ENCODE assay signal across 23 cellular contexts in the genomic region with DNA sequence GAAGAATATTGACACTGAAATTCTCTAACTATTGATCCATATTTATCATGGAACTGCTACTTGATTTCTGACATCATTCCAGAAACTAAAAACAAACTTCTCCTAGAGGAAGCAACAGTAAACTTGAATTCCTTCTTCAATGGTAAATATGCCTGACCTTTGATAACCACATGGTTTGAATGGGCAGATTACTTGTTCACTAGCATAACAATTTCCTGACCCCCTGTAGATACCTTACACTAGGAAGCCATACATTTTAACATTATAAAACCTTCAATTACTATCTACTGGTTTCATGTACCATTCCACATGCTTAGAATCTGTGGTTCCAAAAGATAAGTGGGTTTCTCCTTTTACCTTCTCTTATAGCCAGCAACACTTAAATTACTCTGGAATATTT. TPM values are rescaled to one million over a fixed set of nuclear protein-coding genes. Genes with fewer than 3 reads are reported as not detected.
A peak's percentile ranks its signal among the peaks of the same experiment; 100 is the strongest.
DNase-seq lines count a peak whose midpoint lies in the region; ATAC-seq and TF ChIP-seq lines count a peak whose summit lies in the region.
"Had no signal": no experiment of that assay in that cellular context is flagged by ENCODE, and none has a peak within 500 bp of the region (broad histone marks: within the 10 kb centered on the region; RNA-seq: fewer than 3 reads in every experiment).

No MANE protein-coding gene starts in this region.

- no peak overlapping the region for H3K4me3 ChIP-seq in HUES48 (ENCODE audit: low read depth, low read length)
- H3K4me3 ChIP-seq in iPS-18a (ENCODE audit: low read length): peak overlapping the region; percentile 6
- H3K4me3 ChIP-seq in left lung: no peak overlapping the region
- H3K4me3 ChIP-seq: GM12878, HAP-1 had no signal

- no peaks in the 10 kb centered on the region for H3K27me3 Mint-ChIP-seq in WTC11 (ENCODE audit: low read depth)
- no peaks in the 10 kb centered on the region for H3K27me3 Mint-ChIP-seq in activated naive CD8-positive, alpha-beta T cell treated with anti-CD3 and anti-CD28 coated beads, Interleukin-2, amount 50 U/mL, for 24 hours
- H3K27me3 Mint-ChIP-seq: CD4-positive, CD25-positive, alpha-beta regulatory T cell; CD8-positive, alpha-beta memory T cell; IgD-negative memory B cell had no signal

- no peak overlapping the region for H3K9ac ChIP-seq in HUES48 (ENCODE audit: low read depth, low read length)
- no peak overlapping the region for H3K9ac ChIP-seq in iPS-18a (ENCODE audit: low read length)

- H3K27ac Mint-ChIP-seq in WTC11: no peak overlapping the region
- no peak overlapping the region for H3K27ac Mint-ChIP-seq in activated naive CD8-positive, alpha-beta T cell treated with anti-CD3 and anti-CD28 coated beads, Interleukin-2, amount 50 U/mL, for 24 hours
- H3K27ac Mint-ChIP-seq: CD4-positive, CD25-positive, alpha-beta regulatory T cell; CD8-positive, alpha-beta memory T cell had no signal

- intact Hi-C loops in left lung (cut with DNase I): no loop called here

- peaks cover 32% of the 10 kb centered on the region for H3K9me3 Mint-ChIP-seq in WTC11
- peaks cover 11% of the 10 kb centered on the region for H3K9me3 Mint-ChIP-seq in activated naive CD8-positive, alpha-beta T cell treated with anti-CD3 and anti-CD28 coated beads, Interleukin-2, amount 50 U/mL, for 24 hours

- POLR2A ChIA-PET in WTC11 (lab: Charles Lee): no interaction called here

- H3K4me1 Mint-ChIP-seq in WTC11: peaks cover 27% of the 10 kb centered on the region
- H3K4me1 Mint-ChIP-seq in activated naive CD8-positive, alpha-beta T cell treated with anti-CD3 and anti-CD28 coated beads, Interleukin-2, amount 50 U/mL, for 24 hours: no peaks in the 10 kb centered on the region
- H3K4me1 Mint-ChIP-seq: CD4-positive, CD25-positive, alpha-beta regulatory T cell; CD8-positive, alpha-beta memory T cell had no signal

- no peak for TF ChIP-seq CTCF in WTC11 (IDR thresholded peaks at IDR 0.05)
- no peak for TF ChIP-seq CTCF in left lung (IDR thresholded peaks at IDR 0.05)

- CTCF ChIA-PET in WTC11 (lab: Charles Lee): no interaction called here

- peak; percentile 62 for ATAC-seq in WTC11
- no peak for ATAC-seq in left lung
- ATAC-seq in HG03175 (IDR thresholded peaks at IDR 0.05; ENCODE audit: unreplicated experiment): no peak
- ATAC-seq in activated naive CD8-positive, alpha-beta T cell treated with anti-CD3 and anti-CD28 coated beads, Interleukin-2, amount 50 U/mL, for 24 hours: no peak
- ATAC-seq: HepG2 had no signal

- peaks cover 31% of the 10 kb centered on the region for H3K36me3 Mint-ChIP-seq in WTC11
- H3K36me3 Mint-ChIP-seq in activated naive CD8-positive, alpha-beta T cell treated with anti-CD3 and anti-CD28 coated beads, Interleukin-2, amount 50 U/mL, for 24 hours (ENCODE audit: low read depth): no peaks in the 10 kb centered on the region
- H3K36me3 Mint-ChIP-seq: CD4-positive, CD25-positive, alpha-beta regulatory T cell; CD8-positive, alpha-beta memory T cell; IgD-negative memory B cell had no signal

- H3K4me3 Mint-ChIP-seq in WTC11: no peak overlapping the region
- no peak overlapping the region for H3K4me3 Mint-ChIP-seq in activated naive CD8-positive, alpha-beta T cell treated with anti-CD3 and anti-CD28 coated beads, Interleukin-2, amount 50 U/mL, for 24 hours
- H3K4me3 Mint-ChIP-seq: CD4-positive, CD25-positive, alpha-beta regulatory T cell; CD8-positive, alpha-beta memory T cell; IgD-negative memory B cell had no signal

- no peaks in the 10 kb centered on the region for H3K36me3 ChIP-seq in HUES48 (ENCODE audit: control insufficient read depth, insufficient read depth, low read length)
- H3K36me3 ChIP-seq in iPS-18a (ENCODE audit: control insufficient read depth, low read depth, low read length): no peaks in the 10 kb centered on the region
- no peaks in the 10 kb centered on the region for H3K36me3 ChIP-seq in left lung
- H3K36me3 ChIP-seq: BE2C, HAP-1 had no signal

- no peaks in the 10 kb centered on the region for H3K9me3 ChIP-seq in HUES48 (ENCODE audit: control insufficient read depth, insufficient read depth, low read length)
- H3K9me3 ChIP-seq in iPS-18a (ENCODE audit: control insufficient read depth, low read depth, low read length): no peaks in the 10 kb centered on the region
- H3K9me3 ChIP-seq in left lung: peaks cover 0 to 2% of the 10 kb centered on the region in 2 donors
- H3K9me3 ChIP-seq: BE2C, HAP-1 had no signal

- DNase-seq in WTC11 (ENCODE audit: low spot score) (no peak), left lung (no peak), DMS114 treated with DMSO at 0.1 percent for 48 hours (lab: John Stamatoyannopoulos, UW; ENCODE audit: unreplicated experiment) (no peak)
- DNase-seq in activated naive CD8-positive, alpha-beta T cell treated with anti-CD3 and anti-CD28 coated beads, Interleukin-2, amount 50 U/mL, for 24 hours: no peak
- DNase-seq: ACHN; BE2C; C1 segment of cervical spinal cord; CD4-positive, CD25-positive, alpha-beta regulatory T cell; CD8-positive, alpha-beta memory T cell; COR-L47; DMS153; DMS79 treated with DMSO at 0.1 percent for 48 hours; GF-D8; Karpas-422; KBM-7 had no signal

- H3K4me1 ChIP-seq in HUES48 (ENCODE audit: control insufficient read depth, insufficient read depth, low read length) (peaks cover 31% of the 10 kb centered on the region), iPS-18a (ENCODE audit: control insufficient read depth, low read depth, low read length) (peaks cover 30% of the 10 kb centered on the region), left lung (no peaks in the 10 kb centered on the region)
- H3K4me1 ChIP-seq: BE2C, HAP-1 had no signal

- H3K27me3 ChIP-seq in HUES48 (ENCODE audit: control insufficient read depth, insufficient read depth, low read length) (no peaks in the 10 kb centered on the region), iPS-18a (ENCODE audit: control insufficient read depth, insufficient read depth, low read length) (no peaks in the 10 kb centered on the region), left lung (no peaks in the 10 kb centered on the region)
- H3K27me3 ChIP-seq: BE2C had no signal

- H3K27ac ChIP-seq in HUES48 (ENCODE audit: low read depth, low read length) (peak overlapping the region; percentile 38), iPS-18a (ENCODE audit: low read length) (no peak overlapping the region), left lung (no peak overlapping the region)

TF ChIP-seq in WTC11, 78 proteins besides CTCF, POLR2A, EP300 and RAD21:
- no peak for TF ChIP-seq RORB (CRISPR knock-in tag; IDR thresholded peaks at IDR 0.05)
- TF ChIP-seq, protein P1, sequence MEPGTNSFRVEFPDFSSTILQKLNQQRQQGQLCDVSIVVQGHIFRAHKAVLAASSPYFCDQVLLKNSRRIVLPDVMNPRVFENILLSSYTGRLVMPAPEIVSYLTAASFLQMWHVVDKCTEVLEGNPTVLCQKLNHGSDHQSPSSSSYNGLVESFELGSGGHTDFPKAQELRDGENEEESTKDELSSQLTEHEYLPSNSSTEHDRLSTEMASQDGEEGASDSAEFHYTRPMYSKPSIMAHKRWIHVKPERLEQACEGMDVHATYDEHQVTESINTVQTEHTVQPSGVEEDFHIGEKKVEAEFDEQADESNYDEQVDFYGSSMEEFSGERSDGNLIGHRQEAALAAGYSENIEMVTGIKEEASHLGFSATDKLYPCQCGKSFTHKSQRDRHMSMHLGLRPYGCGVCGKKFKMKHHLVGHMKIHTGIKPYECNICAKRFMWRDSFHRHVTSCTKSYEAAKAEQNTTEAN (CRISPR knock-in tag; IDR thresholded peaks at IDR 0.05): peak; percentile 65; the same call in 1 of the 2 replicates
- 0 out of 2 replicates have a peak, but pooled peaks have one; percentile 23 for TF ChIP-seq FOXK1 (CRISPR knock-in tag; IDR thresholded peaks at IDR 0.05)

RNA-seq across cellular contexts. Expression of gene DSG1, which starts 36.5 kb away (rescaled TPM):
- total RNA-seq in WTC11 (2021): 0.07 to 0.09 TPM in 2 of 3 replicates, not detected in the other
- not detected for total RNA-seq in left lung
- total RNA-seq: CD4-positive, CD25-positive, alpha-beta regulatory T cell; CD8-positive, alpha-beta memory T cell; H4; HepG2 had no signal
